In the genomic region with DNA sequence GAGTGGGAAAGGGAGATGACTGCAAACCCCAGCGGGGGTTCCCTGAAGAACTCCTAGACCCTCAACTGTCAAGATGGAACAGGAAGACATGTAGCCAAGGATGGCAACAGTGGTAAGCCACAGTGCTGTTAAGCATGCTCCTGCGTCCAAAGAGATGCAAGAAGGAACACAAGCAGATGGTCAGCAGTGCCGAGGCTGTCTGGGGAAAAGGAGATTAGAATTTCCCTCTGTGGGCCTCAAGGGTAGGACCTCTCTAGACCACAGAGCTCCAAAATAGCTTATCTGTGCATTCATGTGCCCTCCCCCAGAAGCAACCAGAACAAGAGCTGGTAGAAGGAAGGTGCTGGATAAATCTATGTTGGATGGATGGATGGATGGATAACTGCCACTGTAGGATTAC, we compare ENCODE assay signal across 1 cellular context.
TF ChIP-seq lines count a peak whose summit lies in the region.

No MANE protein-coding gene starts in this region.

TF ChIP-seq in K562, 482 proteins besides CTCF, POLR2A, EP300 and RAD21 (continued from another document):
- TF ChIP-seq SNRNP70 (optimal IDR thresholded peaks at IDR 0.05; ENCODE audit: low read depth, low read length) (no peak), CC2D1A (IDR thresholded peaks at IDR 0.05) (no peak), SRSF7 (optimal IDR thresholded peaks at IDR 0.05; ENCODE audit: low read depth, low read length) (no peak), CREM (IDR thresholded peaks at IDR 0.05; ENCODE audit: low read depth) (0 out of 2 replicates have a peak, but pooled peaks have one; percentile 11), FOXJ2 (tag; IDR thresholded peaks at IDR 0.05) (no peak), HLTF (IDR thresholded peaks at IDR 0.05) (no peak), ZNF57 (CRISPR knock-in tag; IDR thresholded peaks at IDR 0.05) (no peak), HNRNPUL1 (IDR thresholded peaks at IDR 0.05; ENCODE audit: low read length) (no peak), ZNF707 (CRISPR knock-in tag; conservative IDR thresholded peaks at IDR 0.05) (no peak), TCF7L2 (IDR thresholded peaks at IDR 0.05; ENCODE audit: low read depth, low read length) (no peak), RNF2 (IDR thresholded peaks at IDR 0.05) (peak; percentile 31; the same call in 1 of the 2 replicates), MIER1 (IDR thresholded peaks at IDR 0.05; ENCODE audit: low read depth) (no peak), ETV5 (CRISPR knock-in tag; IDR thresholded peaks at IDR 0.05; ENCODE audit: low read depth) (no peak), RFX1 (IDR thresholded peaks at IDR 0.05) (no peak), SAFB (IDR thresholded peaks at IDR 0.05; ENCODE audit: borderline replicate concordance, low read depth, low read length) (no peak), PHF20 (IDR thresholded peaks at IDR 0.05; ENCODE audit: partially characterized antibody) (no peak), FUS (optimal IDR thresholded peaks at IDR 0.05; ENCODE audit: low read depth, low read length) (no peak), XRCC3 (IDR thresholded peaks at IDR 0.05) (no peak), BRD4 (IDR thresholded peaks at IDR 0.05) (no peak), POLR2AphosphoS5 (IDR thresholded peaks at IDR 0.05; ENCODE audit: control insufficient read depth, insufficient read depth, low read depth, low read length) (peak; percentile 74), CCNT2 (IDR thresholded peaks at IDR 0.05; ENCODE audit: borderline replicate concordance, extremely low read depth, insufficient read length, low read depth, low read length) (no peak), HDAC3 (IDR thresholded peaks at IDR 0.05; ENCODE audit: borderline replicate concordance, partially characterized antibody) (no peak), TRIM28 (IDR thresholded peaks at IDR 0.05) (no peak), PCBP1 (IDR thresholded peaks at IDR 0.05; ENCODE audit: low read depth, low read length, poor library complexity, severe bottlenecking) (no peak), ZBTB7A (IDR thresholded peaks at IDR 0.05; ENCODE audit: borderline replicate concordance, control insufficient read depth, low read depth, low read length) (no peak), KLF16 (IDR thresholded peaks at IDR 0.05) (peak; percentile 81), POLR2B (IDR thresholded peaks at IDR 0.05; ENCODE audit: low read depth, partially characterized antibody) (no peak), ZNF75A (CRISPR knock-in tag; IDR thresholded peaks at IDR 0.05) (no peak), RBM39 (optimal IDR thresholded peaks at IDR 0.05; ENCODE audit: low read depth, low read length) (no peak), NCOA2 (IDR thresholded peaks at IDR 0.05; ENCODE audit: partially characterized antibody in 2 of 2) (no peak), ZEB2 (IDR thresholded peaks at IDR 0.05) (no peak), CBX3 (IDR thresholded peaks at IDR 0.05; ENCODE audit: borderline replicate concordance in 1 of 2, low read length in 2 of 2) (no peak), SMC3 (conservative IDR thresholded peaks at IDR 0.05; ENCODE audit: insufficient read depth, low read depth, low read length) (no peak), MEF2A (IDR thresholded peaks at IDR 0.05; ENCODE audit: control insufficient read depth, low read depth, low read length) (peak; percentile 88), KLF1 (tag; IDR thresholded peaks at IDR 0.05) (no peak), ZNF408 (CRISPR knock-in tag; IDR thresholded peaks at IDR 0.05; ENCODE audit: low read depth) (no peak), ILK (tag; IDR thresholded peaks at IDR 0.05; ENCODE audit: borderline replicate concordance, low read depth) (no peak), STAT5A (IDR thresholded peaks at IDR 0.05; ENCODE audit: borderline replicate concordance, low read length) (peak; percentile 67), ZNF766 (CRISPR knock-in tag; conservative IDR thresholded peaks at IDR 0.05) (peak; percentile 64), MYC (IDR thresholded peaks at IDR 0.05; ENCODE audit: low read depth, low read length) (no peak), MYC (CRISPR knock-in tag; IDR thresholded peaks at IDR 0.05; ENCODE audit: borderline replicate concordance, low read depth) (no peak)
- TF ChIP-seq, protein P1, sequence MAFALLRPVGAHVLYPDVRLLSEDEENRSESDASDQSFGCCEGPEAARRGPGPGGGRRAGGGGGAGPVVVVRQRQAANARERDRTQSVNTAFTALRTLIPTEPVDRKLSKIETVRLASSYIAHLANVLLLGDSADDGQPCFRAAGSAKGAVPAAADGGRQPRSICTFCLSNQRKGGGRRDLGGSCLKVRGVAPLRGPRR (CRISPR knock-in tag; IDR thresholded peaks at IDR 0.05), result no peak
- TF ChIP-seq, protein P2, sequence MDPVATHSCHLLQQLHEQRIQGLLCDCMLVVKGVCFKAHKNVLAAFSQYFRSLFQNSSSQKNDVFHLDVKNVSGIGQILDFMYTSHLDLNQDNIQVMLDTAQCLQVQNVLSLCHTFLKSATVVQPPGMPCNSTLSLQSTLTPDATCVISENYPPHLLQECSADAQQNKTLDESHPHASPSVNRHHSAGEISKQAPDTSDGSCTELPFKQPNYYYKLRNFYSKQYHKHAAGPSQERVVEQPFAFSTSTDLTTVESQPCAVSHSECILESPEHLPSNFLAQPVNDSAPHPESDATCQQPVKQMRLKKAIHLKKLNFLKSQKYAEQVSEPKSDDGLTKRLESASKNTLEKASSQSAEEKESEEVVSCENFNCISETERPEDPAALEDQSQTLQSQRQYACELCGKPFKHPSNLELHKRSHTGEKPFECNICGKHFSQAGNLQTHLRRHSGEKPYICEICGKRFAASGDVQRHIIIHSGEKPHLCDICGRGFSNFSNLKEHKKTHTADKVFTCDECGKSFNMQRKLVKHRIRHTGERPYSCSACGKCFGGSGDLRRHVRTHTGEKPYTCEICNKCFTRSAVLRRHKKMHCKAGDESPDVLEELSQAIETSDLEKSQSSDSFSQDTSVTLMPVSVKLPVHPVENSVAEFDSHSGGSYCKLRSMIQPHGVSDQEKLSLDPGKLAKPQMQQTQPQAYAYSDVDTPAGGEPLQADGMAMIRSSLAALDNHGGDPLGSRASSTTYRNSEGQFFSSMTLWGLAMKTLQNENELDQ (CRISPR knock-in tag; IDR thresholded peaks at IDR 0.05; ENCODE audit: borderline replicate concordance), result no peak
- TF ChIP-seq, protein P3, sequence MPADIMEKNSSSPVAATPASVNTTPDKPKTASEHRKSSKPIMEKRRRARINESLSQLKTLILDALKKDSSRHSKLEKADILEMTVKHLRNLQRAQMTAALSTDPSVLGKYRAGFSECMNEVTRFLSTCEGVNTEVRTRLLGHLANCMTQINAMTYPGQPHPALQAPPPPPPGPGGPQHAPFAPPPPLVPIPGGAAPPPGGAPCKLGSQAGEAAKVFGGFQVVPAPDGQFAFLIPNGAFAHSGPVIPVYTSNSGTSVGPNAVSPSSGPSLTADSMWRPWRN (IDR thresholded peaks at IDR 0.05; ENCODE audit: low read depth), result no peak
- TF ChIP-seq, protein P4, sequence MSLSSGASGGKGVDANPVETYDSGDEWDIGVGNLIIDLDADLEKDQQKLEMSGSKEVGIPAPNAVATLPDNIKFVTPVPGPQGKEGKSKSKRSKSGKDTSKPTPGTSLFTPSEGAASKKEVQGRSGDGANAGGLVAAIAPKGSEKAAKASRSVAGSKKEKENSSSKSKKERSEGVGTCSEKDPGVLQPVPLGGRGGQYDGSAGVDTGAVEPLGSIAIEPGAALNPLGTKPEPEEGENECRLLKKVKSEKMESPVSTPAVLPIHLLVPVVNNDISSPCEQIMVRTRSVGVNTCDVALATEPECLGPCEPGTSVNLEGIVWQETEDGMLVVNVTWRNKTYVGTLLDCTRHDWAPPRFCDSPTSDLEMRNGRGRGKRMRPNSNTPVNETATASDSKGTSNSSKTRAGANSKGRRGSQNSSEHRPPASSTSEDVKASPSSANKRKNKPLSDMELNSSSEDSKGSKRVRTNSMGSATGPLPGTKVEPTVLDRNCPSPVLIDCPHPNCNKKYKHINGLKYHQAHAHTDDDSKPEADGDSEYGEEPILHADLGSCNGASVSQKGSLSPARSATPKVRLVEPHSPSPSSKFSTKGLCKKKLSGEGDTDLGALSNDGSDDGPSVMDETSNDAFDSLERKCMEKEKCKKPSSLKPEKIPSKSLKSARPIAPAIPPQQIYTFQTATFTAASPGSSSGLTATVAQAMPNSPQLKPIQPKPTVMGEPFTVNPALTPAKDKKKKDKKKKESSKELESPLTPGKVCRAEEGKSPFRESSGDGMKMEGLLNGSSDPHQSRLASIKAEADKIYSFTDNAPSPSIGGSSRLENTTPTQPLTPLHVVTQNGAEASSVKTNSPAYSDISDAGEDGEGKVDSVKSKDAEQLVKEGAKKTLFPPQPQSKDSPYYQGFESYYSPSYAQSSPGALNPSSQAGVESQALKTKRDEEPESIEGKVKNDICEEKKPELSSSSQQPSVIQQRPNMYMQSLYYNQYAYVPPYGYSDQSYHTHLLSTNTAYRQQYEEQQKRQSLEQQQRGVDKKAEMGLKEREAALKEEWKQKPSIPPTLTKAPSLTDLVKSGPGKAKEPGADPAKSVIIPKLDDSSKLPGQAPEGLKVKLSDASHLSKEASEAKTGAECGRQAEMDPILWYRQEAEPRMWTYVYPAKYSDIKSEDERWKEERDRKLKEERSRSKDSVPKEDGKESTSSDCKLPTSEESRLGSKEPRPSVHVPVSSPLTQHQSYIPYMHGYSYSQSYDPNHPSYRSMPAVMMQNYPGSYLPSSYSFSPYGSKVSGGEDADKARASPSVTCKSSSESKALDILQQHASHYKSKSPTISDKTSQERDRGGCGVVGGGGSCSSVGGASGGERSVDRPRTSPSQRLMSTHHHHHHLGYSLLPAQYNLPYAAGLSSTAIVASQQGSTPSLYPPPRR (CRISPR knock-in tag; IDR thresholded peaks at IDR 0.05; ENCODE audit: borderline replicate concordance), result no peak
